In genomic region chr5:159752622-159753275, GRCh38 we compare ENCODE assay signal across 25 cellular contexts.
DNase-seq lines count a peak whose midpoint lies in the region; ATAC-seq and TF ChIP-seq lines count a peak whose summit lies in the region.
"Had no signal": no experiment of that assay in that cellular context is flagged by ENCODE, and none has a peak within 500 bp of the region (broad histone marks: within the 10 kb centered on the region; RNA-seq: fewer than 3 reads in every experiment).

No MANE protein-coding gene starts in this region.

- H3K27ac Mint-ChIP-seq in Calu3 (ENCODE audit: unreplicated experiment), result peak overlapping the region; percentile 27
- no peak overlapping the region for H3K27ac Mint-ChIP-seq in Caco-2 (ENCODE audit: unreplicated experiment)
- H3K27ac Mint-ChIP-seq: activated CD8-positive, alpha-beta T cell treated with anti-CD3 and anti-CD28 coated beads for 36 hours; activated T-cell treated with anti-CD3 and anti-CD28 coated beads, Interleukin-2, amount 50 U/mL, for 24 hours; endodermal cell; nephron progenitor cell had no signal

- BruUV-seq in Calu3 (replicated peaks; lab: Mats Ljungman, UMichigan) (no TSS peak), PC-9 (replicated peaks; lab: Mats Ljungman, UMichigan) (no TSS peak), Caco-2 (replicated peaks; lab: Mats Ljungman, UMichigan) (no TSS peak)

- DNase-seq in Calu3 (no peak), PC-9 (no peak), fibroblast of gingiva (ENCODE audit: low read depth) (peak; percentile 66), GM10266 (ENCODE audit: extremely low spot score) (no peak), Caco-2 (no peak), testis (no peak)
- DNase-seq: activated CD8-positive, alpha-beta T cell treated with anti-CD3 and anti-CD28 coated beads for 36 hours; activated naive CD4-positive, alpha-beta T cell treated with Interleukin-2 at 50 U/mL for 16 hours; activated T-cell treated with anti-CD3 and anti-CD28 coated beads, Interleukin-2, amount 50 U/mL, for 24 hours; C1 segment of cervical spinal cord; DMS153; endodermal cell; left ventricle myocardium superior; midbrain; NCI-H1048; NCI-H1930; NCI-H446; nephron progenitor cell; small intestine; stimulated activated CD4-positive, alpha-beta T cell treated with anti-CD3 and anti-CD28 coated beads, Interleukin-2, amount 100 ng/mL, for 48 hours; stimulated activated naive CD8-positive, alpha-beta T cell treated with anti-CD3 and anti-CD28 coated beads, Interleukin-15, Interleukin-2, amounts not matched to agents 100 U/mL and 50 U/mL, for 24 hours had no signal

- H3K27ac ChIP-seq in PC-9, result peak overlapping the region; percentile 20; the same call in 1 of the 2 replicates
- H3K27ac ChIP-seq in testis, result no peak overlapping the region
- H3K27ac ChIP-seq: KMS-11, SK-N-MC had no signal

- peak overlapping the region; percentile 41; the same call in 1 of the 2 replicates for H3K4me2 ChIP-seq in PC-9
- peak overlapping the region; percentile 66 for H3K4me2 ChIP-seq in skeletal muscle satellite cell (ENCODE audit: low read length)
- H3K4me2 ChIP-seq: KMS-11 had no signal

- H3K4me1 Mint-ChIP-seq in Calu3 (ENCODE audit: low read depth, unreplicated experiment) (peaks cover 12% of the 10 kb centered on the region), Caco-2 (ENCODE audit: low read depth, unreplicated experiment) (no peaks in the 10 kb centered on the region)
- H3K4me1 Mint-ChIP-seq: endodermal cell had no signal

- H3K36me3 Mint-ChIP-seq in Calu3 (ENCODE audit: insufficient read depth, unreplicated experiment) (no peaks in the 10 kb centered on the region), Caco-2 (ENCODE audit: insufficient read depth, unreplicated experiment) (no peaks in the 10 kb centered on the region)

- no peak for ATAC-seq in GM19324 (IDR thresholded peaks at IDR 0.05; ENCODE audit: low FRiP score, unreplicated experiment)
- ATAC-seq: activated CD8-positive, alpha-beta T cell treated with anti-CD3 and anti-CD28 coated beads for 36 hours; left ventricle myocardium superior; stimulated activated naive CD8-positive, alpha-beta T cell treated with anti-CD3 and anti-CD28 coated beads, Interleukin-15, Interleukin-2, amounts not matched to agents 100 U/mL and 50 U/mL, for 24 hours had no signal

- H3K9me2 ChIP-seq in PC-9 (ENCODE audit: insufficient read depth), result no peaks in the 10 kb centered on the region

- H3K4me3 Mint-ChIP-seq in Calu3 (ENCODE audit: low read depth, unreplicated experiment), result no peak overlapping the region
- no peak overlapping the region for H3K4me3 Mint-ChIP-seq in Caco-2 (ENCODE audit: unreplicated experiment)
- H3K4me3 Mint-ChIP-seq: activated CD8-positive, alpha-beta T cell treated with anti-CD3 and anti-CD28 coated beads for 36 hours; activated T-cell treated with anti-CD3 and anti-CD28 coated beads, Interleukin-2, amount 50 U/mL, for 24 hours; endodermal cell; nephron progenitor cell had no signal

- H3K9me3 ChIP-seq in PC-9 (ENCODE audit: insufficient read depth, low read depth), result no peaks in the 10 kb centered on the region
- no peaks in the 10 kb centered on the region for H3K9me3 ChIP-seq in skeletal muscle satellite cell (replicated peaks; ENCODE audit: low read length)
- H3K9me3 ChIP-seq in Caco-2, result no peaks in the 10 kb centered on the region
- H3K9me3 ChIP-seq in testis, result no peaks in the 10 kb centered on the region

- H3K27me3 ChIP-seq in PC-9 (ENCODE audit: insufficient read depth, low read depth), result no peaks in the 10 kb centered on the region
- H3K27me3 ChIP-seq in skeletal muscle satellite cell (ENCODE audit: control insufficient read depth, insufficient read depth, low read length), result no peaks in the 10 kb centered on the region
- H3K27me3 ChIP-seq in Caco-2 (replicated peaks; ENCODE audit: control insufficient read depth, insufficient read depth, low read length), result no peaks in the 10 kb centered on the region
- H3K27me3 ChIP-seq in testis, result no peaks in the 10 kb centered on the region

- H4K20me1 ChIP-seq in PC-9 (ENCODE audit: insufficient read depth), result no peaks in the 10 kb centered on the region

- peak overlapping the region; percentile 22 for H3K9ac ChIP-seq in skeletal muscle satellite cell (ENCODE audit: low read depth, low read length)
- H3K9ac ChIP-seq: KMS-11 had no signal

- no peaks in the 10 kb centered on the region for H3K79me2 ChIP-seq in PC-9 (ENCODE audit: low read depth)

- H3K9me3 Mint-ChIP-seq in Calu3 (ENCODE audit: low read depth, unreplicated experiment) (no peaks in the 10 kb centered on the region), Caco-2 (ENCODE audit: unreplicated experiment) (no peaks in the 10 kb centered on the region)

- H2AFZ ChIP-seq in PC-9, result no peak overlapping the region

- H3F3A ChIP-seq in PC-9 (ENCODE audit: insufficient read depth, low read depth), result peaks cover 4% of the 10 kb centered on the region; the same call in 1 of the 2 replicates

- H3K4me1 ChIP-seq in PC-9 (replicated peaks; ENCODE audit: insufficient read depth) (peaks cover 12% of the 10 kb centered on the region), skeletal muscle satellite cell (ENCODE audit: control insufficient read depth, insufficient read depth, low read length) (peaks cover 44% of the 10 kb centered on the region), Caco-2 (no peaks in the 10 kb centered on the region), testis (no peaks in the 10 kb centered on the region)

- no peak for TF ChIP-seq POLR2A in testis (IDR thresholded peaks at IDR 0.05)

- CTCF ChIA-PET in Calu3 (lab: Charles Lee), result no interaction called here
- CTCF ChIA-PET in PC-9 (lab: Charles Lee), result no interaction called here
- CTCF ChIA-PET in Caco-2 (lab: Charles Lee), result no interaction called here

- WGBS in testis, 2 donors, result 72 to 73% methylated on average over 7 of the region's 7 CpGs

- H3K36me3 ChIP-seq in PC-9 (ENCODE audit: low read depth), result no peaks in the 10 kb centered on the region
- no peaks in the 10 kb centered on the region for H3K36me3 ChIP-seq in skeletal muscle satellite cell (ENCODE audit: insufficient read depth, low read length)
- H3K36me3 ChIP-seq in Caco-2 (ENCODE audit: control insufficient read depth, insufficient read depth, low read length), result no peaks in the 10 kb centered on the region
- no peaks in the 10 kb centered on the region for H3K36me3 ChIP-seq in testis (ENCODE audit: low read depth, missing control alignments)

- TF ChIP-seq CTCF in Calu3 (IDR thresholded peaks at IDR 0.05; ENCODE audit: unreplicated experiment), result no peak
- no peak for TF ChIP-seq CTCF in PC-9 (conservative IDR thresholded peaks at IDR 0.05)
- TF ChIP-seq CTCF in GM10266 (IDR thresholded peaks at IDR 0.05; ENCODE audit: control insufficient read depth, insufficient read depth, low read depth, missing control alignments), result no peak
- no peak for TF ChIP-seq CTCF in Caco-2 (IDR thresholded peaks at IDR 0.05; ENCODE audit: insufficient read depth in 1 of 2, low read depth in 1 of 2, low read length in 1 of 2, severe bottlenecking in 1 of 2, unreplicated experiment in 1 of 2)
- TF ChIP-seq CTCF in testis (IDR thresholded peaks at IDR 0.05), result no peak

- H3K4me3 ChIP-seq in PC-9 (no peak overlapping the region), skeletal muscle satellite cell (ENCODE audit: low read length) (peak overlapping the region; percentile 27), Caco-2 (ENCODE audit: low read depth, low read length) (no peak overlapping the region), testis (no peak overlapping the region)
- H3K4me3 ChIP-seq: SK-N-MC had no signal

- H3K27me3 Mint-ChIP-seq in Calu3 (ENCODE audit: unreplicated experiment) (no peaks in the 10 kb centered on the region), Caco-2 (ENCODE audit: insufficient read depth, unreplicated experiment) (peaks cover 12% of the 10 kb centered on the region)
- H3K27me3 Mint-ChIP-seq: activated CD8-positive, alpha-beta T cell treated with anti-CD3 and anti-CD28 coated beads for 36 hours; activated T-cell treated with anti-CD3 and anti-CD28 coated beads, Interleukin-2, amount 50 U/mL, for 24 hours had no signal

- POLR2A ChIA-PET in PC-9 (lab: Charles Lee; ENCODE audit: unreplicated experiment) (no interaction called here), Caco-2 (lab: Charles Lee) (no interaction called here)

- intact Hi-C loops in Calu3 (cut with micrococcal nuclease; ENCODE audit: unreplicated experiment), result no loop called here
- intact Hi-C loops in PC-9 (cut with micrococcal nuclease; ENCODE audit: unreplicated experiment), result no loop called here
- intact Hi-C loops in Caco-2 (cut with micrococcal nuclease; ENCODE audit: unreplicated experiment), result no loop called here
- intact Hi-C loops in testis (cut with DNase I; ENCODE audit: low total_unique reads), result no loop called here
